In the genomic region with DNA sequence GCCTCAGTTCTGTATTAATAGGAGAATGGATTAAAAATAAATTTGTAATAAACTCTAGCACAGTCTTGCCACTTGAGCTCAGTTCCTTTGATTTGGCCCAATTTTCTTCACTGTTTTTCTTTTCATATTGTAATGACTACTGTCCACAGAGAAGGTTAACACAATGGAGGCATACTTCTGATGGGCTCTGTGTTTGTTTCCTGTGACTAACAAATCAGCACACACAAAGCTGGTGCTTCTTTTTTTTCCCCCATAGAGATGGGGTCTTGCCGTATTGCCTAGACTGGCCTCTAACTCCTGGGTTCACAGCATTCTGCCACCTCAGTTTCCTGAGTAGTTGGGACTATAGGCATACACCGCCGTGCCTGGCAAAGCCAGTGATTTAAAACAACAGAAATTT, we compare ENCODE assay signal across 30 cellular contexts.
"Had no signal": no experiment of that assay in that cellular context is flagged by ENCODE, and none has a peak within 500 bp of the region (broad histone marks: within the 10 kb centered on the region; RNA-seq: fewer than 3 reads in every experiment).

No MANE protein-coding gene starts in this region.

- H3K4me3 Mint-ChIP-seq: activated CD8-positive, alpha-beta T cell treated with anti-CD3 and anti-CD28 coated beads, Interleukin-2, amount 10 ng/mL, durations not matched to agents 7 days and 5 days; activated naive CD4-positive, alpha-beta T cell treated with anti-CD3 and anti-CD28 coated beads, Interleukin-2, amount 50 U/mL, for 24 hours; activated naive CD8-positive, alpha-beta T cell treated with anti-CD3 and anti-CD28 coated beads, Interleukin-2, amount 10 ng/mL, durations not matched to agents 7 days and 5 days; activated T-cell treated with anti-CD3 and anti-CD28 coated beads, Interleukin-2, amount 50 U/mL, for 24 hours; IgD-negative memory B cell had no signal

- DNase-seq: activated CD4-positive, alpha-beta T cell treated with anti-CD3 and anti-CD28 coated beads for 1 hour; activated CD4-positive, alpha-beta T cell treated with anti-CD3 and anti-CD28 coated beads for 48 hours; activated CD4-positive, alpha-beta T cell treated with anti-CD3 and anti-CD28 coated beads, Interleukin-2, amount 50 U/mL, for 48 hours; activated CD4-positive, CD25-positive, alpha-beta regulatory T cell; activated CD8-positive, alpha-beta T cell treated with anti-CD3 and anti-CD28 coated beads, Interleukin-2, amount 10 ng/mL, durations not matched to agents 7 days and 5 days; activated gamma-delta T cell; activated naive CD4-positive, alpha-beta T cell treated with Interleukin-2 at 50 U/mL for 16 hours; activated naive CD8-positive, alpha-beta T cell treated with anti-CD3 and anti-CD28 coated beads, Interleukin-2, amount 10 ng/mL, durations not matched to agents 7 days and 5 days; activated T-cell treated with anti-CD3 and anti-CD28 coated beads, Interleukin-2, amount 50 U/mL, for 24 hours; amygdala; Karpas-422; KBM-7; MM.1S; MV-4-11; NCI-H1092; NCI-H1436 treated with DMSO at 0.1 percent for 48 hours; NCI-H1694 treated with DMSO at 0.1 percent for 48 hours; NCI-H2029; NCI-H345; NCI-H524 treated with DMSO at 0.1 percent for 48 hours; Right ventricle myocardium superior; SW 1271; T-helper 1 cell; T-helper 2 cell; T-helper 9 cell had no signal

- H3K27me3 Mint-ChIP-seq: activated naive CD4-positive, alpha-beta T cell treated with anti-CD3 and anti-CD28 coated beads, Interleukin-2, amount 50 U/mL, for 24 hours; activated naive CD8-positive, alpha-beta T cell treated with anti-CD3 and anti-CD28 coated beads, Interleukin-2, amount 10 ng/mL, durations not matched to agents 7 days and 5 days; activated T-cell treated with anti-CD3 and anti-CD28 coated beads, Interleukin-2, amount 50 U/mL, for 24 hours; IgD-negative memory B cell had no signal

- H3K4me3 ChIP-seq: ascending aorta had no signal

- H3K4me1 Mint-ChIP-seq: activated naive CD4-positive, alpha-beta T cell treated with anti-CD3 and anti-CD28 coated beads, Interleukin-2, amount 50 U/mL, for 24 hours; activated naive CD8-positive, alpha-beta T cell treated with anti-CD3 and anti-CD28 coated beads, Interleukin-2, amount 10 ng/mL, durations not matched to agents 7 days and 5 days had no signal

- H3K27ac Mint-ChIP-seq: activated CD8-positive, alpha-beta T cell treated with anti-CD3 and anti-CD28 coated beads, Interleukin-2, amount 10 ng/mL, durations not matched to agents 7 days and 5 days; activated naive CD4-positive, alpha-beta T cell treated with anti-CD3 and anti-CD28 coated beads, Interleukin-2, amount 50 U/mL, for 24 hours; activated T-cell treated with anti-CD3 and anti-CD28 coated beads, Interleukin-2, amount 50 U/mL, for 24 hours; activated T-helper 2 cell treated with anti-CD3 and anti-CD28 coated beads, Interferon-gamma antibody, Interleukin-2, Interleukin-4, amounts not matched to agents 10 μg/mL and 5 μg/mL and 100 μg/mL, durations not matched to agents 14 hours and 24 hours and 36 hours; IgD-negative memory B cell had no signal

- H3K9me3 ChIP-seq: ascending aorta had no signal

- H3K27ac ChIP-seq: ascending aorta, VCaP had no signal

- H3K9me3 Mint-ChIP-seq: activated naive CD4-positive, alpha-beta T cell treated with anti-CD3 and anti-CD28 coated beads, Interleukin-2, amount 50 U/mL, for 24 hours; activated naive CD8-positive, alpha-beta T cell treated with anti-CD3 and anti-CD28 coated beads, Interleukin-2, amount 10 ng/mL, durations not matched to agents 7 days and 5 days; activated T-cell treated with anti-CD3 and anti-CD28 coated beads, Interleukin-2, amount 50 U/mL, for 24 hours; activated T-helper 2 cell treated with anti-CD3 and anti-CD28 coated beads, Interferon-gamma antibody, Interleukin-2, Interleukin-4, amounts not matched to agents 10 μg/mL and 5 μg/mL and 100 μg/mL, durations not matched to agents 14 hours and 24 hours and 36 hours had no signal

- ATAC-seq: activated CD8-positive, alpha-beta T cell treated with anti-CD3 and anti-CD28 coated beads, Interleukin-2, amount 10 ng/mL, durations not matched to agents 7 days and 5 days had no signal

- H3K27me3 ChIP-seq: ascending aorta had no signal
